In the genomic region with DNA sequence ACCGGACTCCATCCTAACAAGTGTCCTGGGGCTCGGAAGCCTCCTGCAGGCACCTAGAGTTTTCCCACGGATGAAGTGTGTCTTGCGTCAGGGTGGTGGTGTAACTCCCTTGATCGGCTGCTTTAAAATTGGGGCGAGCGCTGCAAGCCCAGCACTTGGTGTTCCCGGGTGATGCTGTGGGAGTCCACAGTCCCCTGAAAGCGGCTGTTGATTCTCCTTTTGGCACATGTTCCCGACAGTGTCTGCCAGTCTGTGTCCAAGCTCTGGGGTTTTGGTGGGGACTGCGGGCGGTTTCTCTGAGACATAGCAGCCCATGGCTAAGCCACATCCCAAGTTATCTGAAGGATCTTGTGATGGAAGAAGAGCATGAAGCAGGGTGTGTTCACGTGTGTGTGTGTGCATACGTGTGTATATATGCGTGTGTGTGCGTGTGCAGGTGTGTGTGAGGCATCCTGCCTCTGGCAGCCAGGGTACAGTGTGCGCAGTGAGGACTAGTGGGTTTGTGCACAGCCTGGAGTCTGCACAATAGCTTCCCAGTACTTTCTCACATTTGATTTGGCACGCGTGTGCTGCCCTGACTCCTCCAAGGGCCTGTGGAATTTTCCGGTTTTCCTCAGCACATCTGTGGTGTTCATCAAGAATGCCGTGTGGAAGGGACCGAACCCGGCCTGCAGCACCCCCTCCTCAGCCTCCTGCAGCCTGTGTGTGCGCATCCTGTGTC, we compare ENCODE assay signal across 26 cellular contexts. TPM values are rescaled to one million over a fixed set of nuclear protein-coding genes. Genes with fewer than 3 reads are reported as not detected.
"Had no signal": no experiment of that assay in that cellular context is flagged by ENCODE, and none has a peak within 500 bp of the region (broad histone marks: within the 10 kb centered on the region; RNA-seq: fewer than 3 reads in every experiment).

No MANE protein-coding gene starts in this region.

- H3K9me3 ChIP-seq: adrenal gland, left lung, thoracic aorta had no signal

- DNase-seq: activated CD4-positive, alpha-beta memory T cell treated with anti-CD3 and anti-CD28 coated beads, Interleukin-2, amount 10 ng/mL, durations not matched to agents 7 days and 5 days; activated CD4-positive, alpha-beta T cell treated with anti-CD3 and anti-CD28 coated beads for 4 hours; activated CD8-positive, alpha-beta memory T cell treated with anti-CD3 and anti-CD28 coated beads, Interleukin-2, amount 50 U/mL, for 4 hours; activated effector memory CD4-positive, alpha-beta T cell treated with anti-CD3 and anti-CD28 coated beads, Interleukin-2, amount 50 U/mL, for 16 hours; activated T-cell treated with anti-CD3 and anti-CD28 coated beads, Interleukin-2, amount 50 U/mL, for 48 hours; adrenal gland; effector memory CD8-positive, alpha-beta T cell; heart left ventricle; left lung; right cardiac atrium; small intestine; stimulated activated CD4-positive, alpha-beta T cell treated with anti-CD3 and anti-CD28 coated beads, Interleukin-4, amount 100 ng/mL, for 4 hours; stimulated activated CD8-positive, alpha-beta memory T cell treated with anti-CD3 and anti-CD28 coated beads, Interleukin-4, amount 100 ng/mL, for 48 hours; stimulated activated naive CD8-positive, alpha-beta T cell treated with anti-CD3 and anti-CD28 coated beads, Interleukin-15, Interleukin-2, amounts not matched to agents 100 U/mL and 50 U/mL, for 24 hours; T-helper 1 cell had no signal

- H3K27ac ChIP-seq: adrenal gland, epithelial cell of prostate, heart left ventricle, left lung, thoracic aorta had no signal

- H3K4me3 Mint-ChIP-seq: activated CD4-positive, alpha-beta memory T cell treated with anti-CD3 and anti-CD28 coated beads, Interleukin-2, amount 10 ng/mL, durations not matched to agents 7 days and 5 days; activated naive CD4-positive, alpha-beta T cell treated with anti-CD3 and anti-CD28 coated beads, Interleukin-2, amount 50 U/mL, for 24 hours; brain; central memory CD8-positive, alpha-beta T cell; effector memory CD8-positive, alpha-beta T cell; memory B cell; natural killer cell treated with Interleukin-12 subunit alpha and Interleukin-12 subunit beta and Interleukin-15 and Interleukin-18, amount 100 ng/mL, for 72 hours had no signal

- H3K27me3 Mint-ChIP-seq: activated naive CD4-positive, alpha-beta T cell treated with anti-CD3 and anti-CD28 coated beads, Interleukin-2, amount 50 U/mL, for 24 hours had no signal

- H3K4me1 Mint-ChIP-seq: activated CD4-positive, alpha-beta memory T cell treated with anti-CD3 and anti-CD28 coated beads, Interleukin-2, amount 10 ng/mL, durations not matched to agents 7 days and 5 days; activated naive CD4-positive, alpha-beta T cell treated with anti-CD3 and anti-CD28 coated beads, Interleukin-2, amount 50 U/mL, for 24 hours; brain; central memory CD8-positive, alpha-beta T cell; memory B cell had no signal

- H3K36me3 ChIP-seq: adrenal gland, heart left ventricle, left lung, thoracic aorta had no signal

- H3K36me3 Mint-ChIP-seq: activated naive CD4-positive, alpha-beta T cell treated with anti-CD3 and anti-CD28 coated beads, Interleukin-2, amount 50 U/mL, for 24 hours; brain; memory B cell; natural killer cell treated with Interleukin-12 subunit alpha and Interleukin-12 subunit beta and Interleukin-15 and Interleukin-18, amount 100 ng/mL, for 72 hours had no signal

- H3K4me3 ChIP-seq: adrenal gland, heart left ventricle, left lung, thoracic aorta had no signal

- H3K27ac Mint-ChIP-seq: activated CD4-positive, alpha-beta memory T cell treated with anti-CD3 and anti-CD28 coated beads, Interleukin-2, amount 10 ng/mL, durations not matched to agents 7 days and 5 days; activated naive CD4-positive, alpha-beta T cell treated with anti-CD3 and anti-CD28 coated beads, Interleukin-2, amount 50 U/mL, for 24 hours; brain; effector memory CD8-positive, alpha-beta T cell; memory B cell; natural killer cell treated with Interleukin-12 subunit alpha and Interleukin-12 subunit beta and Interleukin-15 and Interleukin-18, amount 100 ng/mL, for 72 hours; progenitor cell of endocrine pancreas had no signal

- H3K9me3 Mint-ChIP-seq: activated CD4-positive, alpha-beta memory T cell treated with anti-CD3 and anti-CD28 coated beads, Interleukin-2, amount 10 ng/mL, durations not matched to agents 7 days and 5 days; activated naive CD4-positive, alpha-beta T cell treated with anti-CD3 and anti-CD28 coated beads, Interleukin-2, amount 50 U/mL, for 24 hours; central memory CD8-positive, alpha-beta T cell; effector memory CD8-positive, alpha-beta T cell; memory B cell; natural killer cell treated with Interleukin-12 subunit alpha and Interleukin-12 subunit beta and Interleukin-15 and Interleukin-18, amount 100 ng/mL, for 72 hours had no signal

- ATAC-seq: effector memory CD8-positive, alpha-beta T cell; left lung; right cardiac atrium; SK-N-SH treated with all-trans-retinoic acid at 6 μM for 48 hours; stimulated activated naive CD8-positive, alpha-beta T cell treated with anti-CD3 and anti-CD28 coated beads, Interleukin-15, Interleukin-2, amounts not matched to agents 100 U/mL and 50 U/mL, for 24 hours had no signal

- H3K27me3 ChIP-seq: adrenal gland, heart left ventricle had no signal

- H3K4me1 ChIP-seq: adrenal gland, heart left ventricle, left lung had no signal

RNA-seq across cellular contexts. Expression of a gene that starts 16.9 kb away (rescaled TPM):
- total RNA-seq: activated CD4-positive, alpha-beta memory T cell treated with anti-CD3 and anti-CD28 coated beads, Interleukin-2, amount 10 ng/mL, durations not matched to agents 7 days and 5 days; adrenal gland; natural killer cell treated with Interleukin-12 subunit alpha and Interleukin-12 subunit beta and Interleukin-15 and Interleukin-18, amount 100 ng/mL, for 72 hours; right cardiac atrium had no signal
- polyA plus RNA-seq: adrenal gland had no signal

RNA-seq across cellular contexts. Expression of a gene that starts 44.3 kb away (rescaled TPM):
- total RNA-seq: activated CD4-positive, alpha-beta memory T cell treated with anti-CD3 and anti-CD28 coated beads, Interleukin-2, amount 10 ng/mL, durations not matched to agents 7 days and 5 days; adrenal gland; frontal cortex; heart left ventricle; left lung; progenitor cell of endocrine pancreas; right cardiac atrium; thoracic aorta; urinary bladder had no signal
- polyA plus RNA-seq: adrenal gland, heart left ventricle, right cardiac atrium, small intestine, urinary bladder had no signal
